14 cellular contexts compared by ENCODE assay signal in the genomic region with DNA sequence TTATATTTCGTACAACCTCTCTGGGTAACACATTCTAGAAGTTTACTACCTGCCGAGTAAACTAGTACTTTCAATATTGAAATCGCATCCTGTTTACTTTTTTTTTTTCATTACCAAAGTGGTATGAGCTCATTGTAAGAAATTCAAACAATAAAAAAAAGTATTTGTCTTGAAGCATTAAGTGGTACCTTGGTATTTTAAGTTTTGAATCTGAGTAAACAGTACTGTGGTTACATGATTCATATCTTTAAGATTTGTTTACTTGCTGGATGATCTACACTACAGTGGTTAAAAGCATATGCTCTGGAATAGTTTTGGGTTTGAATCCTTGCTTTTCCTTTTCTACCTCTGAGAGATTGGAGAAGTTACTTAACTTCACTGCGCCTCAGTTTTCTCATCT. TPM values are rescaled to one million over a fixed set of nuclear protein-coding genes. Genes with fewer than 3 reads are reported as not detected.
DNase-seq lines count a peak whose midpoint lies in the region; ATAC-seq and TF ChIP-seq lines count a peak whose summit lies in the region.
"Had no signal": no experiment of that assay in that cellular context is flagged by ENCODE, and none has a peak within 500 bp of the region (broad histone marks: within the 10 kb centered on the region; RNA-seq: fewer than 3 reads in every experiment).

No MANE protein-coding gene starts in this region.

- no peak for TF ChIP-seq CTCF in astrocyte of the spinal cord (IDR thresholded peaks at IDR 0.05; ENCODE audit: low read depth, low read length)

- no peak overlapping the region for H3K4me3 ChIP-seq in astrocyte of the spinal cord (ENCODE audit: low read depth, low read length)
- H3K4me3 ChIP-seq: smooth muscle cell, stomach had no signal

- ATAC-seq in GM21515 (IDR thresholded peaks at IDR 0.05; ENCODE audit: unreplicated experiment) (no peak), HG03025 (IDR thresholded peaks at IDR 0.05; ENCODE audit: low FRiP score, unreplicated experiment) (no peak)

- in situ Hi-C loops in astrocyte of the spinal cord (cut with HindIII; ENCODE audit: low sequenced_read_pairs) = no loop called here

- peak; percentile 62 for DNase-seq in EH (ENCODE audit: low read depth)
- peak; percentile 66 for DNase-seq in LHCN-M2 (ENCODE audit: low read depth)
- peak; percentile 12 for DNase-seq in astrocyte of the spinal cord (ENCODE audit: low read depth, low spot score)
- peak; percentile 47 for DNase-seq in non-pigmented ciliary epithelial cell (ENCODE audit: low read depth)
- DNase-seq in stimulated activated CD4-positive, alpha-beta T cell treated with anti-CD3 and anti-CD28 coated beads, Interleukin-1b, Interleukin-23, amount 100 ng/mL, for 48 hours = no peak
- DNase-seq: activated CD4-positive, alpha-beta T cell treated with anti-CD3 and anti-CD28 coated beads, Interleukin-2, amount 50 U/mL, for 48 hours; activated effector memory CD4-positive, alpha-beta T cell treated with Interleukin-2 at 50 U/mL for 16 hours; Calu3; MV-4-11; naive B cell; stomach had no signal

RNA-seq across cellular contexts. Expression of gene MMGT1, which starts 3.8 kb away (rescaled TPM):
- 20.7 and 23.8 TPM in 2 replicates for total RNA-seq in LHCN-M2 (2014; rRNA removed)
- 9.0 TPM for polyA plus RNA-seq in LHCN-M2 (2012)

RNA-seq across cellular contexts. Expression of gene SLC9A6, which starts 7.6 kb away (rescaled TPM):
- 18.7 and 23.6 TPM in 2 replicates for total RNA-seq in LHCN-M2 (2014; rRNA removed)
- 5.3 TPM for polyA plus RNA-seq in LHCN-M2 (2012)
